ENCODE assay signal across 9 cellular contexts in genomic region chr20:37986873-37987601, GRCh38. TPM values are rescaled to one million over a fixed set of nuclear protein-coding genes. Genes with fewer than 3 reads are reported as not detected.
DNase-seq lines count a peak whose midpoint lies in the region; ATAC-seq and TF ChIP-seq lines count a peak whose summit lies in the region.
"Had no signal": no experiment of that assay in that cellular context is flagged by ENCODE, and none has a peak within 500 bp of the region (broad histone marks: within the 10 kb centered on the region; RNA-seq: fewer than 3 reads in every experiment).

No MANE protein-coding gene starts in this region.

- TF ChIP-seq CTCF in Caco-2 (IDR thresholded peaks at IDR 0.05; ENCODE audit: insufficient read depth in 1 of 2, low read depth in 1 of 2, low read length in 1 of 2, severe bottlenecking in 1 of 2, unreplicated experiment in 1 of 2) (no peak), fibroblast of villous mesenchyme (IDR thresholded peaks at IDR 0.05; ENCODE audit: insufficient read depth, low read depth, low read length) (no peak), osteocyte (IDR thresholded peaks at IDR 0.05) (no peak), colonic mucosa (IDR thresholded peaks at IDR 0.05) (no peak)

- H3K9me3 Mint-ChIP-seq in Caco-2 (ENCODE audit: unreplicated experiment) (no peaks in the 10 kb centered on the region), osteocyte (ENCODE audit: unreplicated experiment) (no peaks in the 10 kb centered on the region)

- POLR2A ChIA-PET in Caco-2 (lab: Charles Lee) = no interaction called here

- no peak overlapping the region for H3K27ac ChIP-seq in colonic mucosa

- H3K4me3 ChIP-seq in Caco-2 (ENCODE audit: low read depth, low read length) = no peak overlapping the region
- no peak overlapping the region for H3K4me3 ChIP-seq in fibroblast of villous mesenchyme (ENCODE audit: low read depth, low read length)
- no peak overlapping the region for H3K4me3 ChIP-seq in colonic mucosa

- H3K27me3 Mint-ChIP-seq in Caco-2 (ENCODE audit: insufficient read depth, unreplicated experiment) = no peaks in the 10 kb centered on the region
- no peaks in the 10 kb centered on the region for H3K27me3 Mint-ChIP-seq in osteocyte (ENCODE audit: unreplicated experiment)

- peaks cover 33% of the 10 kb centered on the region for H3K4me1 Mint-ChIP-seq in Caco-2 (ENCODE audit: low read depth, unreplicated experiment)
- H3K4me1 Mint-ChIP-seq in osteocyte (ENCODE audit: unreplicated experiment) = peaks cover 60% of the 10 kb centered on the region

- no peaks in the 10 kb centered on the region for H3K27me3 ChIP-seq in Caco-2 (replicated peaks; ENCODE audit: control insufficient read depth, insufficient read depth, low read length)
- H3K27me3 ChIP-seq in colonic mucosa = no peaks in the 10 kb centered on the region

- H3K36me3 Mint-ChIP-seq in Caco-2 (ENCODE audit: insufficient read depth, unreplicated experiment) (peaks cover 31% of the 10 kb centered on the region), osteocyte (ENCODE audit: unreplicated experiment) (peaks cover 11% of the 10 kb centered on the region)

- no peak for ATAC-seq in GM21423 (IDR thresholded peaks at IDR 0.05; ENCODE audit: unreplicated experiment)

- H3K4me3 Mint-ChIP-seq in Caco-2 (ENCODE audit: unreplicated experiment) (no peak overlapping the region), osteocyte (ENCODE audit: unreplicated experiment) (no peak overlapping the region)

- peaks cover 47% of the 10 kb centered on the region for H3K4me1 ChIP-seq in Caco-2
- H3K4me1 ChIP-seq in colonic mucosa = peaks cover 13% of the 10 kb centered on the region

- H3K9ac ChIP-seq in colonic mucosa (ENCODE audit: low read depth in 2 of 2, low read length in 2 of 2) = no peak overlapping the region

- DNase-seq in Caco-2 = peak; percentile 59 to 83
- peak; percentile 90 for DNase-seq in NCI-H82 (lab: John Stamatoyannopoulos, UW)
- DNase-seq in fibroblast of villous mesenchyme (ENCODE audit: low read depth) = peak; percentile 8
- DNase-seq in osteocyte (ENCODE audit: extremely low spot score, unreplicated experiment) = no peak
- DNase-seq in colonic mucosa = no peak
- DNase-seq in activated CD4-positive, alpha-beta T cell treated with anti-CD3 and anti-CD28 coated beads for 48 hours = no peak
- no peak for DNase-seq in putamen (ENCODE audit: low spot score)
- DNase-seq: NCI-H1417 treated with DMSO at 0.1 percent for 48 hours had no signal

- no peaks in the 10 kb centered on the region for H3K9me3 ChIP-seq in Caco-2
- no peaks in the 10 kb centered on the region for H3K9me3 ChIP-seq in colonic mucosa

- H3K27ac Mint-ChIP-seq in Caco-2 (ENCODE audit: unreplicated experiment) = peak overlapping the region; percentile 50
- H3K27ac Mint-ChIP-seq in osteocyte (ENCODE audit: unreplicated experiment) = peak overlapping the region; percentile 86

- peaks cover 8% of the 10 kb centered on the region for H3K36me3 ChIP-seq in Caco-2 (ENCODE audit: control insufficient read depth, insufficient read depth, low read length)
- H3K36me3 ChIP-seq in colonic mucosa = no peaks in the 10 kb centered on the region

- TSS peak; percentile 57 for BruUV-seq in Caco-2 (replicated peaks; lab: Mats Ljungman, UMichigan)

- intact Hi-C loops in Caco-2 (cut with micrococcal nuclease; ENCODE audit: unreplicated experiment) = loop anchor here (10.0 kb wide), 1 partner anchor 412 kb away; no protein-coding TSS in a partner anchor
- intact Hi-C loops in colonic mucosa (cut with DNase I) = no loop called here

- CTCF ChIA-PET in Caco-2 (lab: Charles Lee) = interaction anchor here (0.7 to 1.5 kb wide), 4 partner anchors 8 to 426 kb away, joined by 3 read pairs; partner anchors contain the start of genes RPRD1B and TTI1

RNA-seq across cellular contexts. Expression of gene TTI1, which starts 46.2 kb away (rescaled TPM):
- total RNA-seq in Caco-2 (2022) (59.2 and 62.3 TPM in 2 replicates), fibroblast of villous mesenchyme (15.8 and 24.2 TPM in 2 replicates), osteocyte (16.2 and 17.9 TPM in 2 replicates), colonic mucosa (10 to 100 TPM; 10.2 to 23.0 TPM)

RNA-seq across cellular contexts. Expression of gene RPRD1B, which starts 46.5 kb away (rescaled TPM):
- total RNA-seq in Caco-2 (2022) (102 and 112 TPM in 2 replicates), fibroblast of villous mesenchyme (30.0 and 36.3 TPM in 2 replicates), osteocyte (26.9 and 28.5 TPM in 2 replicates), colonic mucosa (10 to 100 TPM; 22.7 to 42.5 TPM)

Comparison
In these comparisons a context has a peak if more than half of its experiments do, and no peak if none do; other contexts are left out.
1. DNase-seq: peak in Caco-2 (2 of 2), NCI-H82 (single experiment) and fibroblast of villous mesenchyme (single experiment); none in osteocyte (single experiment), colonic mucosa (single experiment), activated CD4-positive, alpha-beta T cell treated with anti-CD3 and anti-CD28 coated beads for 48 hours (single experiment) and putamen (single experiment).